ENCODE assay signal across 9 cellular contexts in genomic region chr1:9724706-9725476, GRCh38.
DNase-seq lines count a peak whose midpoint lies in the region; ATAC-seq, FAIRE-seq and TF ChIP-seq lines count a peak whose summit lies in the region.
"Had no signal": no experiment of that assay in that cellular context is flagged by ENCODE, and none has a peak within 500 bp of the region (broad histone marks: within the 10 kb centered on the region; RNA-seq: fewer than 3 reads in every experiment).

No MANE protein-coding gene starts in this region.

- no peaks in the 10 kb centered on the region for H3K4me1 Mint-ChIP-seq in HFFc6 (ENCODE audit: low read depth)
- no peaks in the 10 kb centered on the region for H3K4me1 Mint-ChIP-seq in endodermal cell
- peaks cover 24 to 32% of the 10 kb centered on the region in 2 donors for H3K4me1 Mint-ChIP-seq in natural killer cell

- H3K9ac ChIP-seq in endodermal cell (ENCODE audit: extremely low read depth, low read length, poor library complexity, severe bottlenecking), result no peak overlapping the region

- H3K9me3 ChIP-seq in endodermal cell (ENCODE audit: control insufficient read depth, low read length), result peaks cover 12% of the 10 kb centered on the region

- H3K4me3 Mint-ChIP-seq in HFFc6, result no peak overlapping the region
- no peak overlapping the region for H3K4me3 Mint-ChIP-seq in endodermal cell
- no peak overlapping the region for H3K4me3 Mint-ChIP-seq in natural killer cell

- H3K27ac ChIP-seq in endodermal cell (ENCODE audit: low read depth, low read length), result no peak overlapping the region

- intact Hi-C loops in natural killer cell (cut with micrococcal nuclease), result loop anchor here (1.0 kb wide), 2 partner anchors 98 to 142 kb away; no protein-coding TSS in a partner anchor

- DNase-seq in DMS 273 (lab: John Stamatoyannopoulos, UW; ENCODE audit: unreplicated experiment) (peak; percentile 83), HFFc6 (peak; percentile 54), NCI-H82 treated with DMSO at 0.1 percent for 48 hours (lab: John Stamatoyannopoulos, UW; ENCODE audit: unreplicated experiment) (peak; percentile 27), endodermal cell (peak; percentile 92), natural killer cell (peak; percentile 67), urothelium cell line (ENCODE audit: low spot score) (peak; percentile 79), mesenteric fat pad (ENCODE audit: low spot score) (no peak)
- peak; percentile 88 for DNase-seq in activated CD8-positive, alpha-beta memory T cell treated with anti-CD3 and anti-CD28 coated beads for 24 hours

- TF ChIP-seq CTCF in HFFc6 (IDR thresholded peaks at IDR 0.05) (peak; percentile 95), endodermal cell (conservative IDR thresholded peaks at IDR 0.05) (peak; percentile 97), natural killer cell (IDR thresholded peaks at IDR 0.05) (peak; percentile 89)

- no peaks in the 10 kb centered on the region for H3K4me1 ChIP-seq in endodermal cell (ENCODE audit: control insufficient read depth, insufficient read depth, low read length)

- no peak overlapping the region for H3K4me3 ChIP-seq in endodermal cell (ENCODE audit: low read length)

- H3K36me3 Mint-ChIP-seq in HFFc6 (ENCODE audit: low read depth) (peaks cover 19% of the 10 kb centered on the region), endodermal cell (ENCODE audit: low read depth) (peaks cover 49% of the 10 kb centered on the region), natural killer cell (no peaks in the 10 kb centered on the region)

- H3K27me3 Mint-ChIP-seq in HFFc6 (ENCODE audit: insufficient read depth), result peaks cover 2% of the 10 kb centered on the region
- no peaks in the 10 kb centered on the region for H3K27me3 Mint-ChIP-seq in endodermal cell (ENCODE audit: insufficient read depth)
- H3K27me3 Mint-ChIP-seq in natural killer cell (ENCODE audit: low read depth in 2 of 2), result no peaks in the 10 kb centered on the region

- H3K27ac Mint-ChIP-seq in HFFc6 (no peak overlapping the region), endodermal cell (no peak overlapping the region), natural killer cell (peak overlapping the region; percentile 50 to 76)

- peaks cover 14% of the 10 kb centered on the region for H3K36me3 ChIP-seq in endodermal cell (ENCODE audit: control insufficient read depth, insufficient read depth, low read length)

- ATAC-seq in natural killer cell, result peak; percentile 79 to 86 (median 82)

- H3K9me3 Mint-ChIP-seq in HFFc6 (peaks cover 14% of the 10 kb centered on the region), endodermal cell (peaks cover 10% of the 10 kb centered on the region), natural killer cell (no peaks in the 10 kb centered on the region)

- H3K27me3 ChIP-seq in endodermal cell (ENCODE audit: control insufficient read depth, insufficient read depth, low read length, poor library complexity, severe bottlenecking), result no peaks in the 10 kb centered on the region

- WGBS in endodermal cell (ENCODE audit: insufficient coverage in 1 of 2, insufficient read length in 1 of 2), 2 experiments, result 76 to 79% methylated on average over 17 to 24 of the region's 24 CpGs

- FAIRE-seq in urothelium cell line (lab: Jason Lieb, UNC), result no peak
- FAIRE-seq: TTC549 had no signal

Comparison
In these comparisons a context has a peak if more than half of its experiments do, and no peak if none do; other contexts are left out.
1. H3K27ac Mint-ChIP-seq: peak in natural killer cell (2 of 2); none in HFFc6 (single experiment) and endodermal cell (single experiment).
2. Peak in every context shown above with its lines, with median percentiles within 50 percentile points of each other: CTCF ChIP-seq.